Comparison of ENCODE assay signal across 21 cellular contexts in genomic region chr20:42567409-42567808, GRCh38.
DNase-seq lines count a peak whose midpoint lies in the region; ATAC-seq, FAIRE-seq and TF ChIP-seq lines count a peak whose summit lies in the region.
"Had no signal": no experiment of that assay in that cellular context is flagged by ENCODE, and none has a peak within 500 bp of the region (broad histone marks: within the 10 kb centered on the region; RNA-seq: fewer than 3 reads in every experiment).

No MANE protein-coding gene starts in this region.

- no peaks in the 10 kb centered on the region for H3K4me1 ChIP-seq in gastrocnemius medialis
- H3K4me1 ChIP-seq: HAP-1 had no signal

- no peaks in the 10 kb centered on the region for H3K27me3 ChIP-seq in kidney epithelial cell (ENCODE audit: control insufficient read depth, insufficient read depth, low read length)
- H3K27me3 ChIP-seq in gastrocnemius medialis = no peaks in the 10 kb centered on the region
- H3K27me3 ChIP-seq: MG63 had no signal

- FAIRE-seq in urothelium cell line (lab: Jason Lieb, UNC) = no peak

- ATAC-seq in gastrocnemius medialis = no peak
- no peak for ATAC-seq in GM19467 (IDR thresholded peaks at IDR 0.05; ENCODE audit: unreplicated experiment)
- ATAC-seq: Panc1, Right ventricle myocardium inferior had no signal

- TF ChIP-seq CTCF in kidney epithelial cell (IDR thresholded peaks at IDR 0.05; ENCODE audit: insufficient read depth, low read length, poor library complexity, severe bottlenecking) (no peak), gastrocnemius medialis (IDR thresholded peaks at IDR 0.05 in 4 of 5, conservative IDR thresholded peaks at IDR 0.05 in 1 of 5) (no peak)

- no peak overlapping the region for H3K4me3 ChIP-seq in kidney epithelial cell (ENCODE audit: low read depth, low read length)
- no peak overlapping the region for H3K4me3 ChIP-seq in gastrocnemius medialis
- H3K4me3 ChIP-seq: HAP-1, MG63 had no signal

- H3K9me3 ChIP-seq in gastrocnemius medialis = no peaks in the 10 kb centered on the region
- H3K9me3 ChIP-seq: HAP-1, MG63 had no signal

- no peak overlapping the region for H3K27ac ChIP-seq in gastrocnemius medialis
- H3K27ac ChIP-seq: 22Rv1 had no signal

- in situ Hi-C loops in gastrocnemius medialis (cut with MboI; ENCODE audit: low sequenced_read_pairs in 4 of 4) = no loop called here

- H3K36me3 ChIP-seq in kidney epithelial cell (ENCODE audit: control insufficient read depth, insufficient read depth, low read length) (no peaks in the 10 kb centered on the region), gastrocnemius medialis (no peaks in the 10 kb centered on the region)
- H3K36me3 ChIP-seq: HAP-1, MG63 had no signal

- no peak for TF ChIP-seq POLR2A in gastrocnemius medialis (IDR thresholded peaks at IDR 0.05)

- intact Hi-C loops in gastrocnemius medialis (cut with DNase I; ENCODE audit: low total_unique reads) = no loop called here

- peak; percentile 26 for DNase-seq in SIG-M5 treated with dmso at 0.1 percent for 504 hours (lab: John Stamatoyannopoulos, UW; ENCODE audit: unreplicated experiment)
- DNase-seq in SIG-M5 (lab: John Stamatoyannopoulos, UW) = no peak
- DNase-seq in astrocyte of the hippocampus (ENCODE audit: low read depth, low spot score) = peak; percentile 31
- peak; percentile 88 for DNase-seq in kidney epithelial cell (ENCODE audit: low read depth)
- peak; percentile 16 for DNase-seq in urothelium cell line (ENCODE audit: low spot score)
- no peak for DNase-seq in gastrocnemius medialis
- DNase-seq in amygdala (lab: John Stamatoyannopoulos, UW) = no peak
- DNase-seq: DMS 273 treated with DMSO at 0.1 percent for 48 hours, DND-41, IMR-90, MG63, NCI-H1048, NCI-H1436, NCI-H1930, NCI-H345, NCI-H69 had no signal

Comparison
In these comparisons a context has a peak if more than half of its experiments do, and no peak if none do; other contexts are left out.
1. DNase-seq: peak in SIG-M5 treated with dmso at 0.1 percent for 504 hours (single experiment), astrocyte of the hippocampus (single experiment), kidney epithelial cell (single experiment) and urothelium cell line (single experiment); none in SIG-M5 (single experiment), gastrocnemius medialis (0 of 2) and amygdala (0 of 56).